ENCODE assay signal across 22 cellular contexts in genomic region chr9:28050046-28050445, GRCh38.
DNase-seq lines count a peak whose midpoint lies in the region; ATAC-seq, FAIRE-seq and TF ChIP-seq lines count a peak whose summit lies in the region.
"Had no signal": no experiment of that assay in that cellular context is flagged by ENCODE, and none has a peak within 500 bp of the region (broad histone marks: within the 10 kb centered on the region; RNA-seq: fewer than 3 reads in every experiment).

No MANE protein-coding gene starts in this region.

- intact Hi-C loops in upper lobe of right lung (cut with DNase I): no loop called here
- intact Hi-C loops in OCI-LY7 (cut with micrococcal nuclease; ENCODE audit: unreplicated experiment): no loop called here

- no peak for ATAC-seq in upper lobe of right lung
- ATAC-seq in HG03097 (IDR thresholded peaks at IDR 0.05; ENCODE audit: low FRiP score, unreplicated experiment): no peak
- ATAC-seq: PC-3, T-cell had no signal

- TF ChIP-seq CTCF in fibroblast of mammary gland (conservative IDR thresholded peaks at IDR 0.05; ENCODE audit: control insufficient read depth, insufficient read depth, low read depth, low read length) (no peak), upper lobe of right lung (IDR thresholded peaks at IDR 0.05) (no peak), OCI-LY7 (conservative IDR thresholded peaks at IDR 0.05; ENCODE audit: low read length) (no peak)

- in situ Hi-C loops in GM23248 (cut with MboI): loop anchor here (25.0 kb wide), 1 partner anchor 713 kb away; no protein-coding TSS in a partner anchor

- no peak overlapping the region for H3K4me3 ChIP-seq in GM23248
- H3K4me3 ChIP-seq in SK-N-MC: no peak overlapping the region
- no peak overlapping the region for H3K4me3 ChIP-seq in fibroblast of mammary gland (ENCODE audit: control insufficient read depth, low read depth, low read length)
- no peak overlapping the region for H3K4me3 ChIP-seq in upper lobe of right lung
- no peak overlapping the region for H3K4me3 ChIP-seq in OCI-LY7 (ENCODE audit: low read depth, low read length, poor library complexity, severe bottlenecking)

- no peak for FAIRE-seq in GM12892 (lab: Jason Lieb, UNC)
- FAIRE-seq: GM12891, GM18507 had no signal

- H3K4me2 ChIP-seq in GM23248 (ENCODE audit: unreplicated experiment) (no peak overlapping the region), OCI-LY7 (ENCODE audit: low read length) (no peak overlapping the region)

- peak; percentile 2 for DNase-seq in AG08395 (ENCODE audit: low spot score)
- DNase-seq in GM23248: peak; percentile 52
- DNase-seq in SK-N-MC (ENCODE audit: low read depth, low spot score): no peak
- peak; percentile 4 for DNase-seq in fibroblast of mammary gland (ENCODE audit: low read depth)
- DNase-seq in upper lobe of right lung: no peak
- DNase-seq in OCI-LY7 (ENCODE audit: low spot score): no peak
- no peak for DNase-seq in GM12892 (ENCODE audit: insufficient read length)
- DNase-seq: 8988T; BE2C; CD4-positive, CD25-positive, alpha-beta regulatory T cell; COR-L47; DMS79 treated with DMSO at 0.1 percent for 48 hours; NCI-H1694; NCI-H2081; NCI-H446; NCI-H526; PC-3; SHP77; T-cell had no signal

- no peaks in the 10 kb centered on the region for H3K27me3 ChIP-seq in GM23248 (replicated peaks; ENCODE audit: insufficient read depth)
- no peaks in the 10 kb centered on the region for H3K27me3 ChIP-seq in upper lobe of right lung
- H3K27me3 ChIP-seq: BE2C had no signal

- H3K4me1 ChIP-seq in GM23248 (ENCODE audit: insufficient read depth) (peaks cover 28% of the 10 kb centered on the region), upper lobe of right lung (no peaks in the 10 kb centered on the region), OCI-LY7 (ENCODE audit: insufficient read depth, low read length, poor library complexity, severe bottlenecking) (no peaks in the 10 kb centered on the region)

- H3K9ac ChIP-seq in GM23248 (no peak overlapping the region), SK-N-MC (ENCODE audit: insufficient read length) (no peak overlapping the region)

- H3K27ac ChIP-seq in GM23248 (0 out of 2 replicates have a peak overlapping the region, but pooled peaks have one; percentile 0), SK-N-MC (peak overlapping the region; percentile 45; the same call in 1 of the 2 replicates), upper lobe of right lung (no peak overlapping the region), OCI-LY7 (ENCODE audit: low read depth, low read length, poor library complexity, severe bottlenecking) (no peak overlapping the region)

- no peaks in the 10 kb centered on the region for H3K79me2 ChIP-seq in GM23248 (ENCODE audit: insufficient read depth)
- H3K79me2 ChIP-seq in OCI-LY7 (ENCODE audit: insufficient read depth, low read depth, low read length): no peaks in the 10 kb centered on the region

- H4K20me1 ChIP-seq in GM23248 (ENCODE audit: insufficient read depth): no peaks in the 10 kb centered on the region
- H4K20me1 ChIP-seq in OCI-LY7 (ENCODE audit: insufficient read depth, low read length): no peaks in the 10 kb centered on the region

- H3K9me2 ChIP-seq in GM23248 (ENCODE audit: insufficient read depth) (no peaks in the 10 kb centered on the region), OCI-LY7 (ENCODE audit: insufficient read depth, low read length) (no peaks in the 10 kb centered on the region)

- POLR2A ChIA-PET in OCI-LY7 (lab: Charles Lee): no interaction called here

- H2AFZ ChIP-seq in GM23248: no peak overlapping the region
- no peak overlapping the region for H2AFZ ChIP-seq in OCI-LY7 (ENCODE audit: low read length)

- no TSS peak for BruUV-seq in OCI-LY7 (replicated peaks; lab: Mats Ljungman, UMichigan)

- H3F3A ChIP-seq in GM23248 (ENCODE audit: insufficient read depth): peaks cover 14% of the 10 kb centered on the region; the same call in 1 of the 2 replicates

- no peaks in the 10 kb centered on the region for H3K9me3 ChIP-seq in GM23248 (ENCODE audit: low read depth)
- no peaks in the 10 kb centered on the region for H3K9me3 ChIP-seq in SK-N-MC (ENCODE audit: low read depth, low read length)
- no peaks in the 10 kb centered on the region for H3K9me3 ChIP-seq in upper lobe of right lung
- H3K9me3 ChIP-seq in OCI-LY7 (ENCODE audit: low read length): no peaks in the 10 kb centered on the region
- H3K9me3 ChIP-seq: BE2C had no signal

- H3K36me3 ChIP-seq in GM23248 (ENCODE audit: low read depth) (no peaks in the 10 kb centered on the region), SK-N-MC (ENCODE audit: insufficient read depth, low read length) (no peaks in the 10 kb centered on the region), upper lobe of right lung (no peaks in the 10 kb centered on the region), OCI-LY7 (ENCODE audit: insufficient read depth, low read length) (no peaks in the 10 kb centered on the region)
- H3K36me3 ChIP-seq: BE2C had no signal

- CTCF ChIA-PET in OCI-LY7 (lab: Charles Lee; ENCODE audit: unreplicated experiment): no interaction called here

- no peak for TF ChIP-seq POLR2A in GM12892 (IDR thresholded peaks at IDR 0.05; ENCODE audit: low read depth, low read length)

Comparison
In these comparisons a context has a peak if more than half of its experiments do, and no peak if none do; other contexts are left out.
1. DNase-seq: peak in AG08395 (single experiment), GM23248 (single experiment) and fibroblast of mammary gland (single experiment); none in SK-N-MC (single experiment), upper lobe of right lung (single experiment), OCI-LY7 (single experiment) and GM12892 (single experiment).
2. H3K27ac ChIP-seq: peak in GM23248 (single experiment) and SK-N-MC (single experiment); none in upper lobe of right lung (single experiment) and OCI-LY7 (single experiment).